1 cellular context compared by ENCODE assay signal in genomic region chr22:26550498-26551033, GRCh38.
TF ChIP-seq lines count a peak whose summit lies in the region.

No MANE protein-coding gene starts in this region.

TF ChIP-seq in HepG2, 621 proteins besides CTCF, POLR2A, EP300 and RAD21 (continued from another document):
- TF ChIP-seq WIZ (CRISPR knock-in tag; IDR thresholded peaks at IDR 0.05) (no peak), ELK4 (CRISPR knock-in tag; IDR thresholded peaks at IDR 0.05; ENCODE audit: borderline replicate concordance) (no peak), HHEX (CRISPR knock-in tag; IDR thresholded peaks at IDR 0.05) (no peak), SAP130 (CRISPR knock-in tag; IDR thresholded peaks at IDR 0.05; ENCODE audit: low read depth) (peak; percentile 31; the same call in 1 of the 2 replicates), ZNF446 (CRISPR knock-in tag; IDR thresholded peaks at IDR 0.05) (no peak), SRSF1 (optimal IDR thresholded peaks at IDR 0.05; ENCODE audit: low read depth, low read length) (no peak), ZNF687 (CRISPR knock-in tag; IDR thresholded peaks at IDR 0.05) (peak; percentile 48), TFE3 (CRISPR knock-in tag; IDR thresholded peaks at IDR 0.05) (no peak), ZNF329 (CRISPR knock-in tag; IDR thresholded peaks at IDR 0.05; ENCODE audit: low read depth) (no peak), BHLHE40 (IDR thresholded peaks at IDR 0.05; ENCODE audit: low read length) (peak; percentile 44; the same call in 1 of the 2 replicates), AGO1 (IDR thresholded peaks at IDR 0.05; ENCODE audit: low read depth, low read length, poor library complexity, severe bottlenecking) (no peak), MXI1 (IDR thresholded peaks at IDR 0.05; ENCODE audit: borderline replicate concordance, low read depth, low read length) (0 out of 3 replicates have a peak, but pooled peaks have one; percentile 27), USF2 (IDR thresholded peaks at IDR 0.05; ENCODE audit: low read depth, low read length) (peak; percentile 48; the same call in 1 of the 2 replicates), USF2 (CRISPR knock-in tag; IDR thresholded peaks at IDR 0.05; ENCODE audit: borderline replicate concordance) (no peak; the same call in 1 of the 2 replicates), HNF4A (CRISPR knock-in tag; IDR thresholded peaks at IDR 0.05) (no peak), ZBTB39 (CRISPR knock-in tag; IDR thresholded peaks at IDR 0.05) (no peak), PAWR (CRISPR knock-in tag; IDR thresholded peaks at IDR 0.05; ENCODE audit: borderline replicate concordance) (no peak), ARID4A (CRISPR knock-in tag; IDR thresholded peaks at IDR 0.05; ENCODE audit: borderline replicate concordance) (no peak), ZNF772 (CRISPR knock-in tag; IDR thresholded peaks at IDR 0.05) (no peak), MAX (IDR thresholded peaks at IDR 0.05) (peak; percentile 63), RXRB (CRISPR knock-in tag; IDR thresholded peaks at IDR 0.05; ENCODE audit: borderline replicate concordance) (0 out of 2 replicates have a peak, but pooled peaks have one; percentile 12), ZNF333 (CRISPR knock-in tag; IDR thresholded peaks at IDR 0.05; ENCODE audit: borderline replicate concordance) (no peak), AGO2 (optimal IDR thresholded peaks at IDR 0.05; ENCODE audit: low read depth, low read length) (no peak), CBX2 (IDR thresholded peaks at IDR 0.05; ENCODE audit: low read depth, low read length) (no peak), CBX2 (CRISPR knock-in tag; IDR thresholded peaks at IDR 0.05; ENCODE audit: low read depth) (no peak), ZNF12 (CRISPR knock-in tag; IDR thresholded peaks at IDR 0.05) (no peak), TBL1XR1 (IDR thresholded peaks at IDR 0.05; ENCODE audit: borderline replicate concordance, low read length, partially characterized antibody) (no peak), SAFB2 (CRISPR knock-in tag; IDR thresholded peaks at IDR 0.05; ENCODE audit: borderline replicate concordance, low read depth) (no peak), ZNF138 (CRISPR knock-in tag; IDR thresholded peaks at IDR 0.05; ENCODE audit: low read depth) (no peak), FOXK2 (IDR thresholded peaks at IDR 0.05) (no peak), ZKSCAN8 (CRISPR knock-in tag; IDR thresholded peaks at IDR 0.05; ENCODE audit: borderline replicate concordance) (no peak), ZNF547 (CRISPR knock-in tag; IDR thresholded peaks at IDR 0.05) (no peak), RCOR2 (CRISPR knock-in tag; IDR thresholded peaks at IDR 0.05) (no peak), ZNF549 (CRISPR knock-in tag; IDR thresholded peaks at IDR 0.05) (no peak), CBX5 (CRISPR knock-in tag; IDR thresholded peaks at IDR 0.05; ENCODE audit: borderline replicate concordance) (no peak), SIN3B (IDR thresholded peaks at IDR 0.05; ENCODE audit: low read length) (no peak), SRSF4 (IDR thresholded peaks at IDR 0.05; ENCODE audit: low read depth, low read length, poor library complexity, severe bottlenecking) (no peak), TBX2 (CRISPR knock-in tag; IDR thresholded peaks at IDR 0.05; ENCODE audit: borderline replicate concordance) (no peak), ZNF253 (CRISPR knock-in tag; IDR thresholded peaks at IDR 0.05; ENCODE audit: borderline replicate concordance) (no peak), RXRA (CRISPR knock-in tag; IDR thresholded peaks at IDR 0.05) (0 out of 2 replicates have a peak, but pooled peaks have one; percentile 23), ZNF567 (CRISPR knock-in tag; IDR thresholded peaks at IDR 0.05; ENCODE audit: borderline replicate concordance) (no peak), ZNF256 (CRISPR knock-in tag; conservative IDR thresholded peaks at IDR 0.05) (no peak), ZNF7 (CRISPR knock-in tag; IDR thresholded peaks at IDR 0.05) (no peak), JUND (CRISPR knock-in tag; IDR thresholded peaks at IDR 0.05) (no peak), E2F5 (CRISPR knock-in tag; conservative IDR thresholded peaks at IDR 0.05) (no peak), ZNF124 (CRISPR knock-in tag; IDR thresholded peaks at IDR 0.05) (no peak)
